In genomic region chr1:1556961-1557360, GRCh38 we compare ENCODE assay signal across 9 cellular contexts. TPM values are rescaled to one million over a fixed set of nuclear protein-coding genes. Genes with fewer than 3 reads are reported as not detected.
DNase-seq lines count a peak whose midpoint lies in the region; ATAC-seq, FAIRE-seq and TF ChIP-seq lines count a peak whose summit lies in the region.
"Not testable (repeated sequence)": the region's sequence is repeated elsewhere in the genome, so short reads cannot be mapped to it uniquely, and the experiment has no call there.
"Had no signal": no experiment of that assay in that cellular context is flagged by ENCODE, and none has a peak within 500 bp of the region (broad histone marks: within the 10 kb centered on the region; RNA-seq: fewer than 3 reads in every experiment).

No MANE protein-coding gene starts in this region.

- ATAC-seq in K562 = not testable (repeated sequence)

- intact Hi-C loops in OCI-LY7 (cut with micrococcal nuclease; ENCODE audit: unreplicated experiment); K562 (cut with micrococcal nuclease); esophagus squamous epithelium (cut with DNase I): not testable (repeated sequence)

- H3K27ac ChIP-seq in OCI-LY7 (ENCODE audit: low read depth, low read length, poor library complexity, severe bottlenecking) (peak overlapping the region; percentile 72), esophagus squamous epithelium (peak overlapping the region; percentile 6 to 57 (median 40))
- H3K27ac ChIP-seq in K562 (ENCODE audit: extremely low read depth, low read depth, low read length); neuronal stem cell (replicated peaks; ENCODE audit: low read length): not testable (repeated sequence)

- H4K91ac ChIP-seq in neuronal stem cell (ENCODE audit: low read depth, low read length, poor library complexity) = not testable (repeated sequence)

- not testable (repeated sequence) for H3K4ac ChIP-seq in neuronal stem cell (ENCODE audit: low read length)

- peak overlapping the region; percentile 11 for H2BK5ac ChIP-seq in neuronal stem cell (ENCODE audit: low read length)

- TF ChIP-seq CTCF in OCI-LY7 (conservative IDR thresholded peaks at IDR 0.05; ENCODE audit: low read length); K562 (IDR thresholded peaks at IDR 0.05 in 2 of 3, conservative IDR thresholded peaks at IDR 0.05 in 1 of 3; ENCODE audit: insufficient read depth in 2 of 3, low read depth in 1 of 3, low read length in 3 of 3); esophagus squamous epithelium (IDR thresholded peaks at IDR 0.05): not testable (repeated sequence)

- H2BK120ac ChIP-seq in neuronal stem cell (ENCODE audit: low read depth, low read length) = not testable (repeated sequence)

- DNase-seq in OCI-LY7 (ENCODE audit: low spot score); K562 (ENCODE audit: extremely low read depth in 1 of 4, low spot score in 3 of 4); esophagus squamous epithelium (lab: John Stamatoyannopoulos, UW); neuronal stem cell (ENCODE audit: low spot score): not testable (repeated sequence)

- not testable (repeated sequence) for H3K14ac ChIP-seq in neuronal stem cell (ENCODE audit: low read length)

- not testable (repeated sequence) for H3K18ac ChIP-seq in neuronal stem cell (ENCODE audit: low read length)

- not testable (repeated sequence) for TF ChIP-seq RAD21 in K562 (CRISPR knock-in tag; conservative IDR thresholded peaks at IDR 0.05 in 1 of 2, IDR thresholded peaks at IDR 0.05 in 1 of 2)

- peaks cover 36% of the 10 kb centered on the region for H3K4me1 ChIP-seq in OCI-LY7 (ENCODE audit: insufficient read depth, low read length, poor library complexity, severe bottlenecking)
- H3K4me1 ChIP-seq in K562 (replicated peaks in 1 of 2; ENCODE audit: control insufficient read depth in 2 of 2, insufficient read depth in 2 of 2, low read length in 2 of 2) = peaks cover 0 to 34% of the 10 kb centered on the region in 2 experiments; a peak in 3 of 5 replicates
- peaks cover 5 to 47% (median 7%) of the 10 kb centered on the region in 3 donors for H3K4me1 ChIP-seq in esophagus squamous epithelium
- H3K4me1 ChIP-seq in neuronal stem cell (ENCODE audit: control insufficient read depth in 2 of 2, insufficient read depth in 1 of 2, low read depth in 1 of 2, low read length in 2 of 2) = peaks cover 8 to 15% of the 10 kb centered on the region in 2 donors

- CTCF ChIA-PET in OCI-LY7 (lab: Charles Lee; ENCODE audit: unreplicated experiment); K562 (lab: Yijun Ruan, JAX; ENCODE audit: low intra/inter-chr PET ratio): not testable (repeated sequence)

- not testable (repeated sequence) for H2BK15ac ChIP-seq in neuronal stem cell (ENCODE audit: low read length)

- POLR2A ChIA-PET in OCI-LY7 (lab: Charles Lee) (interaction anchor here (1.6 kb wide), 1 partner anchor 14 kb away, joined by 6 read pairs; no protein-coding TSS in a partner anchor), K562 (lab: Yijun Ruan, JAX) (interaction anchor here (0.8 to 5.0 kb wide), 7 partner anchors 8 to 157 kb away, joined by 3 to 36 read pairs (median 3); no protein-coding TSS in a partner anchor)

- not testable (repeated sequence) for H2AK5ac ChIP-seq in neuronal stem cell (ENCODE audit: low read depth, low read length)

- 86% methylated on average over 11 of the region's 11 CpGs for WGBS in K562 (ENCODE audit: insufficient coverage, low coverage, missing lambda C conversion rate)
- 62 to 75% methylated on average over 11 of the region's 11 CpGs for WGBS in esophagus squamous epithelium, 2 donors
- no CpG with 5 or more reads among the region's 11 CpGs for WGBS in neuronal stem cell (ENCODE audit: extremely low coverage in 2 of 2, insufficient read length in 2 of 2, insufficient replicate concordance in 1 of 2), 2 donors

- not testable (repeated sequence) for FAIRE-seq in K562 (lab: Jason Lieb, UNC)

- TF ChIP-seq POLR2A in K562 (conservative IDR thresholded peaks at IDR 0.05); esophagus squamous epithelium (IDR thresholded peaks at IDR 0.05): not testable (repeated sequence)

- peaks cover 35% of the 10 kb centered on the region for H3K36me3 ChIP-seq in OCI-LY7 (ENCODE audit: insufficient read depth, low read length)
- H3K36me3 ChIP-seq in K562 (ENCODE audit: control insufficient read depth, insufficient read depth, low read length) = peaks cover 65% of the 10 kb centered on the region; the same call in 2 of the 3 replicates
- H3K36me3 ChIP-seq in esophagus squamous epithelium = peaks cover 8 to 27% (median 10%) of the 10 kb centered on the region in 3 donors
- H3K36me3 ChIP-seq in neuronal stem cell (replicated peaks in 1 of 2; ENCODE audit: control insufficient read depth in 2 of 2, insufficient read depth in 2 of 2, low read length in 2 of 2) = peaks cover 6 to 28% of the 10 kb centered on the region in 2 donors

- not testable (repeated sequence) for H3K79me2 ChIP-seq in OCI-LY7 (ENCODE audit: insufficient read depth, low read depth, low read length)
- H3K79me2 ChIP-seq in K562 (ENCODE audit: control insufficient read depth, insufficient read depth, low read length) = peaks cover 41% of the 10 kb centered on the region

- not testable (repeated sequence) for TF ChIP-seq EP300 in K562 (IDR thresholded peaks at IDR 0.05; ENCODE audit: low read length)

- not testable (repeated sequence) for H3K9me2 ChIP-seq in OCI-LY7 (ENCODE audit: insufficient read depth, low read length)

- not testable (repeated sequence) for H2BK12ac ChIP-seq in neuronal stem cell (ENCODE audit: low read length)

- H2AFZ ChIP-seq in OCI-LY7 (ENCODE audit: low read length); K562 (ENCODE audit: low read depth, low read length); neuronal stem cell (ENCODE audit: low read length): not testable (repeated sequence)

- H3K4me2 ChIP-seq in OCI-LY7 (ENCODE audit: low read length) = peak overlapping the region; percentile 57
- H3K4me2 ChIP-seq in K562 (ENCODE audit: insufficient read depth, low read length); neuronal stem cell (ENCODE audit: insufficient read depth, low read length, poor library complexity, severe bottlenecking): not testable (repeated sequence)

- not testable (repeated sequence) for H3K27me3 ChIP-seq in K562 (ENCODE audit: control insufficient read depth in 2 of 2, insufficient read depth in 2 of 2, low read length in 2 of 2); esophagus squamous epithelium; neuronal stem cell (ENCODE audit: control insufficient read depth in 3 of 3, insufficient read depth in 3 of 3, low read depth in 1 of 3, low read length in 3 of 3)

- H3K9ac ChIP-seq in K562 (ENCODE audit: insufficient read depth in 1 of 2, low read depth in 2 of 2, low read length in 2 of 2); neuronal stem cell (ENCODE audit: low read depth, low read length, poor library complexity): not testable (repeated sequence)

- not testable (repeated sequence) for H3K9me1 ChIP-seq in K562 (ENCODE audit: control insufficient read depth, insufficient read depth, low read length)

- H4K8ac ChIP-seq in neuronal stem cell (ENCODE audit: low read depth, low read length) = not testable (repeated sequence)

- not testable (repeated sequence) for BruUV-seq in OCI-LY7 (replicated peaks; lab: Mats Ljungman, UMichigan); K562 (replicated peaks; lab: Mats Ljungman, UMichigan)

- in situ Hi-C loops in K562 (cut with MboI) = not testable (repeated sequence)

- not testable (repeated sequence) for H4K20me1 ChIP-seq in OCI-LY7 (ENCODE audit: insufficient read depth, low read length)
- H4K20me1 ChIP-seq in K562 (replicated peaks; ENCODE audit: control insufficient read depth, insufficient read depth, low read length) = peaks cover 24% of the 10 kb centered on the region; the same call in 1 of the 2 replicates

- peaks cover 12% of the 10 kb centered on the region for H3K79me1 ChIP-seq in neuronal stem cell (ENCODE audit: low read depth, low read length)

- not testable (repeated sequence) for H3K9me3 ChIP-seq in OCI-LY7 (ENCODE audit: low read length); K562 (replicated peaks; ENCODE audit: control insufficient read depth, insufficient read depth, low read depth, low read length); esophagus squamous epithelium; neuronal stem cell (replicated peaks in 1 of 2; ENCODE audit: control insufficient read depth in 2 of 2, insufficient read depth in 1 of 2, low read depth in 1 of 2, low read length in 2 of 2)

- H3K23ac ChIP-seq in neuronal stem cell (ENCODE audit: low read depth, low read length, poor library complexity) = not testable (repeated sequence)

- H3K4me3 ChIP-seq in OCI-LY7 (ENCODE audit: low read depth, low read length, poor library complexity, severe bottlenecking) = peak overlapping the region; percentile 15
- H3K4me3 ChIP-seq in K562; esophagus squamous epithelium; neuronal stem cell (ENCODE audit: low read length in 2 of 2): not testable (repeated sequence)

RNA-seq across cellular contexts. Expression of gene TMEM240, which starts 16.5 kb away (rescaled TPM):
- 0.64 and 0.76 TPM in 2 replicates for total RNA-seq in OCI-LY7 (2014; rRNA removed; shearing (Covaris generic))
- total RNA-seq in OCI-LY7 (2022) (2.1 and 2.7 TPM in 2 replicates), K562 (2014; rRNA removed) (0.78 TPM in 1 of 2 replicates, not detected in the other), K562 (2014; rRNA removed; fragmentation: Illumina TruSeq; extraction: Trizol) (not detected in 2 replicates), K562 (2015; rRNA removed; fragmentation: Illumina TruSeq; extraction: Trizol) (0.38 and 0.43 TPM in 2 replicates), K562 (2021) (1.3 and 2.0 TPM in 2 replicates), esophagus squamous epithelium (1 to 10 TPM in 1 of 4 donors, not detected in 3; 2.7 TPM)
- total RNA-seq in K562 (2011; cell fraction: chromatin; rRNA removed; ENCODE audit: low replicate concordance) = 1.2 and 8.3 TPM in 2 replicates
- 5.3 and 6.0 TPM in 2 replicates for total RNA-seq in K562 (2011; cell fraction: nucleolus; rRNA removed)
- 2.6 and 6.0 TPM in 2 replicates for total RNA-seq in K562 (2011; cell fraction: nucleoplasm; rRNA removed)
- polyA plus RNA-seq in K562 (2011; rRNA removed) (0.24 TPM in 2 replicates), K562 (2014; fragmentation: Illumina TruSeq; extraction: Trizol) (not detected in 2 replicates), K562 (2014; fragmentation: Nextera tagmentation; extraction: Ambion mirVana) (not detected), K562 (2014; rRNA removed) (0.28 and 0.94 TPM in 2 replicates)
- 0.46 TPM in 1 of 2 replicates, not detected in the other for polyA plus RNA-seq in K562 (2011; cell fraction: cytosol; rRNA removed)
- 3.5 and 8.1 TPM in 2 replicates for polyA plus RNA-seq in K562 (2011; cell fraction: nucleus; rRNA removed)
- polyA plus RNA-seq in K562 (2012) = 1.1 and 3.2 TPM in 2 replicates
- not detected in 2 replicates for polyA minus RNA-seq in K562 (2011; rRNA and poly(A)+ RNA removed)
- polyA minus RNA-seq in K562 (2011; cell fraction: cytosol; rRNA and poly(A)+ RNA removed) = not detected in 2 replicates
- 0.56 and 0.67 TPM in 2 replicates for polyA minus RNA-seq in K562 (2011; cell fraction: nucleus; rRNA and poly(A)+ RNA removed)
- polyA plus RNA-seq in neuronal stem cell (2013, experiment 1 of 2) = 8.8 TPM
- polyA plus RNA-seq in neuronal stem cell (2013, experiment 2 of 2) = 8.6 TPM
- total RNA-seq: CD4-positive, CD25-positive, alpha-beta regulatory T cell had no signal
- polyA plus RNA-seq: CD14-positive monocyte; CD4-positive, alpha-beta memory T cell; CD4-positive, CD25-positive, alpha-beta regulatory T cell; CD8-positive, alpha-beta memory T cell; GM12878 had no signal

RNA-seq across cellular contexts. Expression of gene SSU72, which starts 17.7 kb away (rescaled TPM):
- 97.7 and 101 TPM in 2 replicates for total RNA-seq in OCI-LY7 (2014; rRNA removed; shearing (Covaris generic))
- 141 and 149 TPM in 2 replicates for total RNA-seq in OCI-LY7 (2022)
- total RNA-seq in K562 (2011; cell fraction: chromatin; rRNA removed; ENCODE audit: low replicate concordance) = 158 and 318 TPM in 2 replicates
- total RNA-seq in K562 (2011; cell fraction: nucleolus; rRNA removed) = 177 TPM in 2 replicates
- total RNA-seq in K562 (2011; cell fraction: nucleoplasm; rRNA removed) = 165 and 176 TPM in 2 replicates
- total RNA-seq in K562 (2014; rRNA removed) = 157 and 175 TPM in 2 replicates
- 75.3 and 77.6 TPM in 2 replicates for total RNA-seq in K562 (2014; rRNA removed; fragmentation: Illumina TruSeq; extraction: Trizol)
- 79.3 and 80.4 TPM in 2 replicates for total RNA-seq in K562 (2015; rRNA removed; fragmentation: Illumina TruSeq; extraction: Trizol)
- 185 and 187 TPM in 2 replicates for total RNA-seq in K562 (2021)
- polyA plus RNA-seq in K562 (2011; rRNA removed) = 77.5 and 94.6 TPM in 2 replicates
- polyA plus RNA-seq in K562 (2011; cell fraction: cytosol; rRNA removed) = 108 and 136 TPM in 2 replicates
- polyA plus RNA-seq in K562 (2011; cell fraction: nucleus; rRNA removed) = 118 and 152 TPM in 2 replicates
- 185 and 187 TPM in 2 replicates for polyA plus RNA-seq in K562 (2012)
- polyA plus RNA-seq in K562 (2014; fragmentation: Illumina TruSeq; extraction: Trizol) = 184 and 187 TPM in 2 replicates
- 10 to 100 TPM; 70.8 to 90.8 TPM for polyA plus RNA-seq in K562 (2014; fragmentation: Nextera tagmentation; extraction: Ambion mirVana)
- polyA plus RNA-seq in K562 (2014; rRNA removed) = 201 and 217 TPM in 2 replicates
- polyA minus RNA-seq in K562 (2011; rRNA and poly(A)+ RNA removed) = 79.6 and 115 TPM in 2 replicates
- polyA minus RNA-seq in K562 (2011; cell fraction: cytosol; rRNA and poly(A)+ RNA removed) = 73.7 and 101 TPM in 2 replicates
- polyA minus RNA-seq in K562 (2011; cell fraction: nucleus; rRNA and poly(A)+ RNA removed) = 42.8 and 44.6 TPM in 2 replicates
- 100 to 1,000 TPM in 3 of 4 donors, 10 to 100 TPM in 1; 98.4 to 125 (median 124) TPM for total RNA-seq in esophagus squamous epithelium
- polyA plus RNA-seq in neuronal stem cell (2013, experiment 1 of 2) = 147 TPM
- polyA plus RNA-seq in neuronal stem cell (2013, experiment 2 of 2) = 144 TPM

RNA-seq across cellular contexts. Expression of gene FNDC10, which starts 43.0 kb away (rescaled TPM):
- total RNA-seq in OCI-LY7 (2014; rRNA removed; shearing (Covaris generic)) = 2.7 and 3.1 TPM in 2 replicates
- total RNA-seq in OCI-LY7 (2022) (1.3 and 2.7 TPM in 2 replicates), K562 (2014; rRNA removed) (2.2 and 3.1 TPM in 2 replicates), K562 (2014; rRNA removed; fragmentation: Illumina TruSeq; extraction: Trizol) (0.29 TPM in 1 of 2 replicates, not detected in the other), K562 (2015; rRNA removed; fragmentation: Illumina TruSeq; extraction: Trizol) (2.9 and 3.8 TPM in 2 replicates), K562 (2021) (6.3 and 7.7 TPM in 2 replicates), esophagus squamous epithelium (10 to 100 TPM in 1 of 4 donors, 1 to 10 TPM in 3; 5.8 to 15.6 (median 7.9) TPM)
- total RNA-seq in K562 (2011; cell fraction: chromatin; rRNA removed; ENCODE audit: low replicate concordance) = 0.83 and 3.0 TPM in 2 replicates
- total RNA-seq in K562 (2011; cell fraction: nucleolus; rRNA removed) = 3.7 and 4.7 TPM in 2 replicates
- 2.1 and 4.0 TPM in 2 replicates for total RNA-seq in K562 (2011; cell fraction: nucleoplasm; rRNA removed)
- polyA plus RNA-seq in K562 (2011; rRNA removed) (1.4 and 2.3 TPM in 2 replicates), K562 (2014; fragmentation: Illumina TruSeq; extraction: Trizol) (1.6 and 4.4 TPM in 2 replicates), K562 (2014; fragmentation: Nextera tagmentation; extraction: Ambion mirVana) (under 1 TPM; 0.08 to 0.11 TPM), K562 (2014; rRNA removed) (3.2 and 5.5 TPM in 2 replicates)
- polyA plus RNA-seq in K562 (2011; cell fraction: cytosol; rRNA removed) = 4.3 and 18.6 TPM in 2 replicates
- polyA plus RNA-seq in K562 (2011; cell fraction: nucleus; rRNA removed) = 2.5 and 5.4 TPM in 2 replicates
- 6.7 and 7.8 TPM in 2 replicates for polyA plus RNA-seq in K562 (2012)
- polyA minus RNA-seq in K562 (2011; rRNA and poly(A)+ RNA removed) = 0.45 and 1.0 TPM in 2 replicates
- polyA minus RNA-seq in K562 (2011; cell fraction: cytosol; rRNA and poly(A)+ RNA removed) = 7.0 and 9.5 TPM in 2 replicates
- polyA minus RNA-seq in K562 (2011; cell fraction: nucleus; rRNA and poly(A)+ RNA removed) = 2.7 and 3.0 TPM in 2 replicates
- 12.4 TPM for polyA plus RNA-seq in neuronal stem cell (2013, experiment 1 of 2)
- polyA plus RNA-seq in neuronal stem cell (2013, experiment 2 of 2) = 11.8 TPM

RNA-seq across cellular contexts. Expression of gene ATAD3A, which starts 45.0 kb away (rescaled TPM):
- total RNA-seq in OCI-LY7 (2014; rRNA removed; shearing (Covaris generic)) = 79.9 and 81.9 TPM in 2 replicates
- total RNA-seq in OCI-LY7 (2022) (83.3 and 88.6 TPM in 2 replicates), K562 (2014; rRNA removed) (173 and 183 TPM in 2 replicates), K562 (2014; rRNA removed; fragmentation: Illumina TruSeq; extraction: Trizol) (18.6 and 20.2 TPM in 2 replicates), K562 (2015; rRNA removed; fragmentation: Illumina TruSeq; extraction: Trizol) (80.1 and 87.1 TPM in 2 replicates), K562 (2021) (151 and 167 TPM in 2 replicates), esophagus squamous epithelium (10 to 100 TPM; 27.0 to 53.8 (median 32.6) TPM)
- 54.7 and 190 TPM in 2 replicates for total RNA-seq in K562 (2011; cell fraction: chromatin; rRNA removed; ENCODE audit: low replicate concordance)
- 155 and 182 TPM in 2 replicates for total RNA-seq in K562 (2011; cell fraction: nucleolus; rRNA removed)
- total RNA-seq in K562 (2011; cell fraction: nucleoplasm; rRNA removed) = 64.8 and 77.4 TPM in 2 replicates
- polyA plus RNA-seq in K562 (2011; rRNA removed) (36.7 and 40.8 TPM in 2 replicates), K562 (2014; fragmentation: Illumina TruSeq; extraction: Trizol) (29.2 and 90.5 TPM in 2 replicates), K562 (2014; fragmentation: Nextera tagmentation; extraction: Ambion mirVana) (1 to 10 TPM in 1 of 2 experiments, under 1 TPM in 1; 0.10 to 1.0 TPM), K562 (2014; rRNA removed) (123 and 131 TPM in 2 replicates)
- polyA plus RNA-seq in K562 (2011; cell fraction: cytosol; rRNA removed) = 47.1 and 118 TPM in 2 replicates
- 98.3 and 162 TPM in 2 replicates for polyA plus RNA-seq in K562 (2011; cell fraction: nucleus; rRNA removed)
- 69.9 and 90.0 TPM in 2 replicates for polyA plus RNA-seq in K562 (2012)
- 14.9 and 33.5 TPM in 2 replicates for polyA minus RNA-seq in K562 (2011; rRNA and poly(A)+ RNA removed)
- 50.2 and 62.0 TPM in 2 replicates for polyA minus RNA-seq in K562 (2011; cell fraction: cytosol; rRNA and poly(A)+ RNA removed)
- 28.4 and 31.9 TPM in 2 replicates for polyA minus RNA-seq in K562 (2011; cell fraction: nucleus; rRNA and poly(A)+ RNA removed)
- polyA plus RNA-seq in neuronal stem cell (2013, experiment 1 of 2) = 20.2 TPM
- 19.1 TPM for polyA plus RNA-seq in neuronal stem cell (2013, experiment 2 of 2)

RNA-seq across cellular contexts. Expression of gene MIB2, which starts 58.3 kb away (rescaled TPM):
- 46.4 and 64.9 TPM in 2 replicates for total RNA-seq in OCI-LY7 (2014; rRNA removed; shearing (Covaris generic))
- total RNA-seq in OCI-LY7 (2022) (54.0 and 55.3 TPM in 2 replicates), K562 (2014; rRNA removed) (13.1 and 18.6 TPM in 2 replicates), K562 (2014; rRNA removed; fragmentation: Illumina TruSeq; extraction: Trizol) (0.48 and 0.62 TPM in 2 replicates), K562 (2015; rRNA removed; fragmentation: Illumina TruSeq; extraction: Trizol) (3.1 and 4.9 TPM in 2 replicates), K562 (2021) (17.0 and 17.2 TPM in 2 replicates), esophagus squamous epithelium (10 to 100 TPM; 80.0 to 99.8 (median 96.6) TPM)
- 59.7 and 195 TPM in 2 replicates for total RNA-seq in K562 (2011; cell fraction: chromatin; rRNA removed; ENCODE audit: low replicate concordance)
- total RNA-seq in K562 (2011; cell fraction: nucleolus; rRNA removed) = 141 and 146 TPM in 2 replicates
- total RNA-seq in K562 (2011; cell fraction: nucleoplasm; rRNA removed) = 57.8 and 65.2 TPM in 2 replicates
- polyA plus RNA-seq in K562 (2011; rRNA removed) (6.6 and 10.1 TPM in 2 replicates), K562 (2014; fragmentation: Illumina TruSeq; extraction: Trizol) (0.80 and 1.4 TPM in 2 replicates), K562 (2014; fragmentation: Nextera tagmentation; extraction: Ambion mirVana) (under 1 TPM in 1 of 2 experiments, not detected in 1; 0.04 TPM), K562 (2014; rRNA removed) (12.0 and 16.8 TPM in 2 replicates)
- polyA plus RNA-seq in K562 (2011; cell fraction: cytosol; rRNA removed) = 9.9 and 25.0 TPM in 2 replicates
- polyA plus RNA-seq in K562 (2011; cell fraction: nucleus; rRNA removed) = 105 and 181 TPM in 2 replicates
- polyA plus RNA-seq in K562 (2012) = 16.8 and 55.2 TPM in 2 replicates
- 4.4 and 5.2 TPM in 2 replicates for polyA minus RNA-seq in K562 (2011; rRNA and poly(A)+ RNA removed)
- 7.8 and 14.8 TPM in 2 replicates for polyA minus RNA-seq in K562 (2011; cell fraction: cytosol; rRNA and poly(A)+ RNA removed)
- polyA minus RNA-seq in K562 (2011; cell fraction: nucleus; rRNA and poly(A)+ RNA removed) = 40.3 and 45.4 TPM in 2 replicates
- 60.6 TPM for polyA plus RNA-seq in neuronal stem cell (2013, experiment 1 of 2)
- 58.5 TPM for polyA plus RNA-seq in neuronal stem cell (2013, experiment 2 of 2)
